Comparison of ENCODE assay signal across 22 cellular contexts in genomic region chr2:109591236-109591635, GRCh38. TPM values are rescaled to one million over a fixed set of nuclear protein-coding genes. Genes with fewer than 3 reads are reported as not detected.
"Had no signal": no experiment of that assay in that cellular context is flagged by ENCODE, and none has a peak within 500 bp of the region (broad histone marks: within the 10 kb centered on the region; RNA-seq: fewer than 3 reads in every experiment).

No MANE protein-coding gene starts in this region.

- H3K9me3 ChIP-seq: colonic mucosa, gastroesophageal sphincter, left ventricle myocardium inferior, right lobe of liver, testis, upper lobe of right lung had no signal

- H3K4me1 Mint-ChIP-seq: activated CD4-positive, alpha-beta T cell treated with anti-CD3 and anti-CD28 coated beads, Interleukin-2, amount 10 ng/mL, durations not matched to agents 24 days and 14 days; activated naive CD8-positive, alpha-beta T cell treated with anti-CD3 and anti-CD28 coated beads, Interleukin-2, amount 10 ng/mL, durations not matched to agents 7 days and 5 days; activated T-helper 17 cell treated with anti-CD3 and anti-CD28 coated beads, Interleukin-2, amount 50 U/mL, for 72 hours; immature natural killer cell; naive B cell had no signal

- H3K4me1 ChIP-seq: colonic mucosa, right lobe of liver, testis, upper lobe of right lung had no signal

- H3K4me3 Mint-ChIP-seq: activated CD4-positive, alpha-beta T cell treated with anti-CD3 and anti-CD28 coated beads, Interleukin-2, amount 10 ng/mL, durations not matched to agents 24 days and 14 days; activated CD8-positive, alpha-beta T cell treated with anti-CD3 and anti-CD28 coated beads for 36 hours; activated naive CD8-positive, alpha-beta T cell treated with anti-CD3 and anti-CD28 coated beads, Interleukin-2, amount 10 ng/mL, durations not matched to agents 7 days and 5 days; activated T-helper 17 cell treated with anti-CD3 and anti-CD28 coated beads, Interleukin-2, amount 50 U/mL, for 72 hours; immature natural killer cell; naive B cell; neural crest cell had no signal

- DNase-seq: activated CD4-positive, alpha-beta T cell treated with anti-CD3 and anti-CD28 coated beads, Interleukin-2, amount 10 ng/mL, durations not matched to agents 24 days and 14 days; activated CD8-positive, alpha-beta T cell treated with anti-CD3 and anti-CD28 coated beads for 36 hours; activated naive CD4-positive, alpha-beta T cell; activated naive CD8-positive, alpha-beta T cell treated with anti-CD3 and anti-CD28 coated beads, Interleukin-2, amount 10 ng/mL, durations not matched to agents 7 days and 5 days; activated T-cell treated with anti-CD3 and anti-CD28 coated beads, Interleukin-2, amount 50 U/mL, for 1 hour; amygdala; caudate nucleus; colonic mucosa; immature natural killer cell; kidney glomerular epithelial cell; left ventricle myocardium inferior; mammary epithelial cell; naive B cell; right lobe of liver; stimulated activated CD4-positive, alpha-beta T cell treated with anti-CD3 and anti-CD28 coated beads, Interleukin-4, amount 100 ng/mL, for 1 hour; T1000; testis; upper lobe of right lung had no signal

- H3K36me3 ChIP-seq: colonic mucosa, right lobe of liver had no signal

- H3K9me3 Mint-ChIP-seq: activated CD4-positive, alpha-beta T cell treated with anti-CD3 and anti-CD28 coated beads, Interleukin-2, amount 10 ng/mL, durations not matched to agents 24 days and 14 days; activated CD8-positive, alpha-beta T cell treated with anti-CD3 and anti-CD28 coated beads for 36 hours; activated naive CD8-positive, alpha-beta T cell treated with anti-CD3 and anti-CD28 coated beads, Interleukin-2, amount 10 ng/mL, durations not matched to agents 7 days and 5 days; activated T-helper 17 cell treated with anti-CD3 and anti-CD28 coated beads, Interleukin-2, amount 50 U/mL, for 72 hours; neural crest cell had no signal

- H3K27ac ChIP-seq: colonic mucosa, gastroesophageal sphincter, left ventricle myocardium inferior, right lobe of liver, testis, upper lobe of right lung had no signal

- ATAC-seq: activated CD8-positive, alpha-beta T cell treated with anti-CD3 and anti-CD28 coated beads for 36 hours; activated T-helper 17 cell treated with anti-CD3 and anti-CD28 coated beads, Interleukin-2, amount 50 U/mL, for 72 hours; gastroesophageal sphincter; right lobe of liver; upper lobe of right lung had no signal

- H3K36me3 Mint-ChIP-seq: activated naive CD8-positive, alpha-beta T cell treated with anti-CD3 and anti-CD28 coated beads, Interleukin-2, amount 10 ng/mL, durations not matched to agents 7 days and 5 days; immature natural killer cell; naive B cell had no signal

- H3K27me3 ChIP-seq: colonic mucosa, gastroesophageal sphincter, right lobe of liver, testis, upper lobe of right lung had no signal

- H3K4me3 ChIP-seq: colonic mucosa, gastroesophageal sphincter, left ventricle myocardium inferior, right lobe of liver, smooth muscle cell, testis, upper lobe of right lung had no signal

- H3K27ac Mint-ChIP-seq: activated CD4-positive, alpha-beta T cell treated with anti-CD3 and anti-CD28 coated beads, Interleukin-2, amount 10 ng/mL, durations not matched to agents 24 days and 14 days; activated CD8-positive, alpha-beta T cell treated with anti-CD3 and anti-CD28 coated beads for 36 hours; activated naive CD8-positive, alpha-beta T cell treated with anti-CD3 and anti-CD28 coated beads, Interleukin-2, amount 10 ng/mL, durations not matched to agents 7 days and 5 days; activated T-helper 17 cell treated with anti-CD3 and anti-CD28 coated beads, Interleukin-2, amount 50 U/mL, for 72 hours; immature natural killer cell; naive B cell had no signal

- H3K27me3 Mint-ChIP-seq: activated CD8-positive, alpha-beta T cell treated with anti-CD3 and anti-CD28 coated beads for 36 hours had no signal

RNA-seq across cellular contexts. Expression of gene SEPTIN10, which starts 22.5 kb away (rescaled TPM):
- polyA plus RNA-seq: immature natural killer cell had no signal
